1 cellular context compared by ENCODE assay signal in genomic region chr13:113141591-113141950, GRCh38.
TF ChIP-seq lines count a peak whose summit lies in the region.

No MANE protein-coding gene starts in this region.

TF ChIP-seq in HepG2, 621 proteins besides CTCF, POLR2A, EP300 and RAD21:
- TF ChIP-seq MBD4 (IDR thresholded peaks at IDR 0.05; ENCODE audit: borderline replicate concordance, low read length) = no peak
- TF ChIP-seq THAP9 (CRISPR knock-in tag; IDR thresholded peaks at IDR 0.05; ENCODE audit: borderline replicate concordance) = 0 out of 2 replicates have a peak, but pooled peaks have one; percentile 23
- no peak for TF ChIP-seq ZNF260 (CRISPR knock-in tag; IDR thresholded peaks at IDR 0.05; ENCODE audit: borderline replicate concordance, low read depth)
- peak; percentile 25; the same call in 1 of the 2 replicates for TF ChIP-seq ZNF687 (CRISPR knock-in tag; IDR thresholded peaks at IDR 0.05)
- no peak for TF ChIP-seq ZNF503 (CRISPR knock-in tag; IDR thresholded peaks at IDR 0.05)
- TF ChIP-seq ZNF746 (CRISPR knock-in tag; IDR thresholded peaks at IDR 0.05) = no peak
- no peak for TF ChIP-seq TRIM24 (CRISPR knock-in tag; IDR thresholded peaks at IDR 0.05)
- no peak for TF ChIP-seq ZNF276 (CRISPR knock-in tag; IDR thresholded peaks at IDR 0.05; ENCODE audit: low read depth)
- TF ChIP-seq RBFOX2 (IDR thresholded peaks at IDR 0.05; ENCODE audit: low read depth, low read length) = peak; percentile 65
- TF ChIP-seq NFE2 (CRISPR knock-in tag; IDR thresholded peaks at IDR 0.05) = no peak
- TF ChIP-seq ZNF629 (CRISPR knock-in tag; conservative IDR thresholded peaks at IDR 0.05) = no peak
